1 cellular context compared by ENCODE assay signal in genomic region chr1:160711528-160712311, GRCh38.
A peak's percentile ranks its signal among the peaks of the same experiment; 100 is the strongest.
TF ChIP-seq lines count a peak whose summit lies in the region.

CD48 (minus strand) TSS chr1:160711822; CDS start chr1:160711763, 59 bp downstream.

TF ChIP-seq in GM12878, 131 proteins besides CTCF, POLR2A, EP300 and RAD21 (continued from another document and continues in another):
- TF ChIP-seq PML (IDR thresholded peaks at IDR 0.05; ENCODE audit: low read length) = peak; percentile 68; the same call in 1 of the 2 replicates
- TF ChIP-seq LARP7 (IDR thresholded peaks at IDR 0.05) = no peak; the same call in 1 of the 2 replicates
- no peak for TF ChIP-seq NR2C1 (IDR thresholded peaks at IDR 0.05)
- TF ChIP-seq BCL11A (IDR thresholded peaks at IDR 0.05; ENCODE audit: low read depth, low read length) = peak; percentile 43
- TF ChIP-seq JUND (IDR thresholded peaks at IDR 0.05; ENCODE audit: low read depth, low read length) = no peak
- 0 out of 2 replicates have a peak, but pooled peaks have one; percentile 31 for TF ChIP-seq CREB1 (IDR thresholded peaks at IDR 0.05; ENCODE audit: low read depth)
- no peak; the same call in 1 of the 2 replicates for TF ChIP-seq TCF3 (IDR thresholded peaks at IDR 0.05; ENCODE audit: borderline replicate concordance, insufficient read depth, low read depth, low read length)
- TF ChIP-seq MEF2B (IDR thresholded peaks at IDR 0.05; ENCODE audit: partially characterized antibody, poor library complexity, severe bottlenecking) = peak; percentile 81
- TF ChIP-seq KAT2A (conservative IDR thresholded peaks at IDR 0.05; ENCODE audit: control insufficient read depth, low read depth, low read length) = no peak
- no peak for TF ChIP-seq ZSCAN29 (IDR thresholded peaks at IDR 0.05)
- peak; percentile 38; the same call in 1 of the 2 replicates for TF ChIP-seq POLR2AphosphoS2 (IDR thresholded peaks at IDR 0.05; ENCODE audit: low read depth, low read length)
- TF ChIP-seq ESRRA (IDR thresholded peaks at IDR 0.05; ENCODE audit: low read length) = no peak
- no peak for TF ChIP-seq CHD1 (IDR thresholded peaks at IDR 0.05; ENCODE audit: low read depth, low read length)
- TF ChIP-seq IRF5 (IDR thresholded peaks at IDR 0.05; ENCODE audit: borderline replicate concordance) = no peak
- TF ChIP-seq SPI1 (IDR thresholded peaks at IDR 0.05; ENCODE audit: borderline replicate concordance, insufficient read depth, low read depth, low read length) = no peak
- no peak for TF ChIP-seq ZNF217 (IDR thresholded peaks at IDR 0.05)
- no peak for TF ChIP-seq PRDM15 (CRISPR knock-in tag; IDR thresholded peaks at IDR 0.05)
- TF ChIP-seq GATAD2B (conservative IDR thresholded peaks at IDR 0.05; ENCODE audit: low read depth) = no peak
- peak; percentile 91 to 94 for TF ChIP-seq IKZF2 (IDR thresholded peaks at IDR 0.05)
- TF ChIP-seq BCL3 (IDR thresholded peaks at IDR 0.05; ENCODE audit: borderline replicate concordance, insufficient read depth, low read depth, low read length, poor library complexity, severe bottlenecking) = peak; percentile 87
- TF ChIP-seq PKNOX1 (IDR thresholded peaks at IDR 0.05) = no peak
- no peak for TF ChIP-seq SMC3 (IDR thresholded peaks at IDR 0.05; ENCODE audit: borderline replicate concordance, low read length)
- no peak for TF ChIP-seq PAX8 (IDR thresholded peaks at IDR 0.05)
- 0 out of 2 replicates have a peak, but pooled peaks have one; percentile 19 for TF ChIP-seq ZBED1 (IDR thresholded peaks at IDR 0.05; ENCODE audit: borderline replicate concordance)
- no peak for TF ChIP-seq HCFC1 (IDR thresholded peaks at IDR 0.05; ENCODE audit: low read length)
- TF ChIP-seq IRF3 (IDR thresholded peaks at IDR 0.05) = no peak
- TF ChIP-seq ZBTB4 (CRISPR knock-in tag; IDR thresholded peaks at IDR 0.05) = no peak
- TF ChIP-seq BMI1 (IDR thresholded peaks at IDR 0.05; ENCODE audit: borderline replicate concordance) = no peak
- peak; percentile 86 for TF ChIP-seq SMAD1 (IDR thresholded peaks at IDR 0.05; ENCODE audit: low read depth, partially characterized antibody)
- TF ChIP-seq BRCA1 (IDR thresholded peaks at IDR 0.05; ENCODE audit: low read depth, low read length) = no peak
- TF ChIP-seq ZNF622 (IDR thresholded peaks at IDR 0.05) = no peak
- no peak for TF ChIP-seq TCF7 (IDR thresholded peaks at IDR 0.05; ENCODE audit: borderline replicate concordance)
- no peak for TF ChIP-seq KDM1A (IDR thresholded peaks at IDR 0.05; ENCODE audit: borderline replicate concordance)
- 0 out of 2 replicates have a peak, but pooled peaks have one; percentile 16 for TF ChIP-seq RB1 (IDR thresholded peaks at IDR 0.05; ENCODE audit: borderline replicate concordance)
- TF ChIP-seq ATF2 (IDR thresholded peaks at IDR 0.05; ENCODE audit: low read length) = peak; percentile 84
- TF ChIP-seq NR2C2 (IDR thresholded peaks at IDR 0.05; ENCODE audit: borderline replicate concordance, control insufficient read depth, insufficient read length, low read depth) = no peak
- TF ChIP-seq DPF2 (IDR thresholded peaks at IDR 0.05) = no peak
- TF ChIP-seq YBX1 (IDR thresholded peaks at IDR 0.05) = no peak
- peak; percentile 99 for TF ChIP-seq ZNF384 (IDR thresholded peaks at IDR 0.05; ENCODE audit: borderline replicate concordance, low read depth, low read length)
- no peak for TF ChIP-seq NFXL1 (IDR thresholded peaks at IDR 0.05; ENCODE audit: borderline replicate concordance)
- no peak for TF ChIP-seq CBX3 (IDR thresholded peaks at IDR 0.05; ENCODE audit: borderline replicate concordance, low read depth)
- TF ChIP-seq MTA3 (IDR thresholded peaks at IDR 0.05; ENCODE audit: borderline replicate concordance, low read length) = no peak
- 0 out of 2 replicates have a peak, but pooled peaks have one; percentile 40 for TF ChIP-seq MYB (IDR thresholded peaks at IDR 0.05; ENCODE audit: borderline replicate concordance, low read depth, low read length)
- no peak for TF ChIP-seq SMARCA5 (IDR thresholded peaks at IDR 0.05)
- TF ChIP-seq KLF5 (IDR thresholded peaks at IDR 0.05; ENCODE audit: partially characterized antibody) = no peak
- peak; percentile 90 for TF ChIP-seq EED (IDR thresholded peaks at IDR 0.05; ENCODE audit: low read depth)
- no peak for TF ChIP-seq HDAC2 (IDR thresholded peaks at IDR 0.05)
- no peak for TF ChIP-seq E2F8 (IDR thresholded peaks at IDR 0.05; ENCODE audit: low read depth, partially characterized antibody)
- no peak for TF ChIP-seq MYC (IDR thresholded peaks at IDR 0.05; ENCODE audit: insufficient read depth, insufficient read length, insufficient replicate concordance, low read length, severe bottlenecking)
- peak; percentile 52 for TF ChIP-seq HDAC6 (IDR thresholded peaks at IDR 0.05; ENCODE audit: unreplicated experiment)
- no peak for TF ChIP-seq CEBPB (IDR thresholded peaks at IDR 0.05; ENCODE audit: borderline replicate concordance in 1 of 2, low read depth in 2 of 2, low read length in 2 of 2)
- TF ChIP-seq RFX5 (IDR thresholded peaks at IDR 0.05; ENCODE audit: low read depth, low read length) = no peak
- TF ChIP-seq NFYA (IDR thresholded peaks at IDR 0.05; ENCODE audit: borderline replicate concordance, low read depth, low read length) = no peak
- no peak for TF ChIP-seq ATF3 (IDR thresholded peaks at IDR 0.05; ENCODE audit: borderline replicate concordance, extremely low read depth, low read depth, low read length)
- no peak for TF ChIP-seq TARDBP (IDR thresholded peaks at IDR 0.05; ENCODE audit: borderline replicate concordance)
